ENCODE assay signal across 9 cellular contexts in genomic region chr3:129317014-129317771, GRCh38. TPM values are rescaled to one million over a fixed set of nuclear protein-coding genes. Genes with fewer than 3 reads are reported as not detected.
DNase-seq lines count a peak whose midpoint lies in the region; ATAC-seq and TF ChIP-seq lines count a peak whose summit lies in the region.
"Had no signal": no experiment of that assay in that cellular context is flagged by ENCODE, and none has a peak within 500 bp of the region (broad histone marks: within the 10 kb centered on the region; RNA-seq: fewer than 3 reads in every experiment).

No MANE protein-coding gene starts in this region.

- TF ChIP-seq POLR2A in erythroblast (IDR thresholded peaks at IDR 0.05; ENCODE audit: low read length) = no peak

- peak overlapping the region; percentile 68 for H3K4me2 ChIP-seq in KMS-11

- ATAC-seq in HG03521 (IDR thresholded peaks at IDR 0.05; ENCODE audit: unreplicated experiment) = no peak
- no peak for ATAC-seq in HG02798 (IDR thresholded peaks at IDR 0.05; ENCODE audit: poor library complexity, unreplicated experiment)

- H3K36me3 ChIP-seq in ACC112 (ENCODE audit: insufficient read depth, low read length) = no peaks in the 10 kb centered on the region
- no peaks in the 10 kb centered on the region for H3K36me3 ChIP-seq in KMS-11 (ENCODE audit: insufficient read depth)
- no peaks in the 10 kb centered on the region for H3K36me3 ChIP-seq in colonic mucosa
- peaks cover 0 to 6% of the 10 kb centered on the region in 2 donors for H3K36me3 ChIP-seq in muscle layer of duodenum (ENCODE audit: control insufficient read depth in 1 of 2, insufficient read depth in 2 of 2, low read length in 2 of 2)

- no peaks in the 10 kb centered on the region for H3K9me3 ChIP-seq in colonic mucosa
- H3K9me3 ChIP-seq in muscle layer of duodenum (ENCODE audit: control insufficient read depth in 1 of 2, low read length in 2 of 2) = no peaks in the 10 kb centered on the region

- DNase-seq in colonic mucosa (no peak), NCI-H226 (no peak), erythroblast (lab: John Stamatoyannopoulos, UW) (no peak)
- DNase-seq: NCI-H2107 had no signal

- TF ChIP-seq CTCF in KMS-11 (conservative IDR thresholded peaks at IDR 0.05; ENCODE audit: low read depth, low read length) (no peak), colonic mucosa (IDR thresholded peaks at IDR 0.05) (no peak)

- H4K20me1 ChIP-seq in KMS-11 (ENCODE audit: insufficient read depth) = no peaks in the 10 kb centered on the region

- no peak overlapping the region for H3K27ac ChIP-seq in ACC112 (ENCODE audit: low read depth, low read length)
- peak overlapping the region; percentile 82; the same call in 1 of the 2 replicates for H3K27ac ChIP-seq in KMS-11
- peak overlapping the region; percentile 85 for H3K27ac ChIP-seq in colonic mucosa
- H3K27ac ChIP-seq in muscle layer of duodenum (ENCODE audit: low read length) = no peak overlapping the region

- H2AFZ ChIP-seq in ACC112 (ENCODE audit: low read length, unreplicated experiment) (no peak overlapping the region), KMS-11 (ENCODE audit: low read depth) (peak overlapping the region; percentile 98)

- peaks cover 5% of the 10 kb centered on the region for H3K79me2 ChIP-seq in ACC112 (ENCODE audit: control insufficient read depth, insufficient read depth, low read length, unreplicated experiment)
- H3K79me2 ChIP-seq in KMS-11 (ENCODE audit: insufficient read depth, low read depth) = no peaks in the 10 kb centered on the region

- H3K9ac ChIP-seq in KMS-11 (peak overlapping the region; percentile 93; the same call in 1 of the 2 replicates), colonic mucosa (ENCODE audit: low read depth in 2 of 2, low read length in 2 of 2) (peak overlapping the region; percentile 44 to 86)

- H3K4me3 ChIP-seq in ACC112 (ENCODE audit: low read depth, low read length) = peak overlapping the region; percentile 91
- no peak overlapping the region for H3K4me3 ChIP-seq in KMS-11 (IDR thresholded peaks at IDR 0.05; ENCODE audit: insufficient read depth, low read depth, low read length)
- peak overlapping the region; percentile 80 for H3K4me3 ChIP-seq in colonic mucosa
- peak overlapping the region; percentile 53 to 95 for H3K4me3 ChIP-seq in muscle layer of duodenum (ENCODE audit: low read depth in 1 of 2, low read length in 2 of 2)

- intact Hi-C loops in colonic mucosa (cut with DNase I) = no loop called here

- H3K27me3 ChIP-seq in ACC112 (ENCODE audit: insufficient read depth, low read length) (no peaks in the 10 kb centered on the region), KMS-11 (ENCODE audit: insufficient read depth, low read depth) (no peaks in the 10 kb centered on the region), colonic mucosa (no peaks in the 10 kb centered on the region), muscle layer of duodenum (ENCODE audit: low read depth, low read length) (no peaks in the 10 kb centered on the region)

- peaks cover 9% of the 10 kb centered on the region for H3K4me1 ChIP-seq in ACC112 (ENCODE audit: control insufficient read depth, insufficient read depth, low read length, unreplicated experiment)
- peaks cover 44% of the 10 kb centered on the region for H3K4me1 ChIP-seq in KMS-11 (ENCODE audit: low read depth, poor library complexity, severe bottlenecking)
- no peaks in the 10 kb centered on the region for H3K4me1 ChIP-seq in colonic mucosa
- H3K4me1 ChIP-seq in muscle layer of duodenum (ENCODE audit: control insufficient read depth in 1 of 2, insufficient read depth in 2 of 2, low read length in 2 of 2) = peaks cover 8 to 24% of the 10 kb centered on the region in 2 donors

RNA-seq across cellular contexts. Expression of gene HMCES, which starts 38.5 kb away (rescaled TPM):
- total RNA-seq in colonic mucosa = 10 to 100 TPM; 45.0 to 53.7 TPM

Comparison
In these comparisons a context has a peak if more than half of its experiments do, and no peak if none do; other contexts are left out.
1. H3K27ac ChIP-seq: peak in KMS-11 (single experiment) and colonic mucosa (single experiment); none in ACC112 (single experiment) and muscle layer of duodenum (single experiment).